ENCODE assay signal across 8 cellular contexts in the genomic region with DNA sequence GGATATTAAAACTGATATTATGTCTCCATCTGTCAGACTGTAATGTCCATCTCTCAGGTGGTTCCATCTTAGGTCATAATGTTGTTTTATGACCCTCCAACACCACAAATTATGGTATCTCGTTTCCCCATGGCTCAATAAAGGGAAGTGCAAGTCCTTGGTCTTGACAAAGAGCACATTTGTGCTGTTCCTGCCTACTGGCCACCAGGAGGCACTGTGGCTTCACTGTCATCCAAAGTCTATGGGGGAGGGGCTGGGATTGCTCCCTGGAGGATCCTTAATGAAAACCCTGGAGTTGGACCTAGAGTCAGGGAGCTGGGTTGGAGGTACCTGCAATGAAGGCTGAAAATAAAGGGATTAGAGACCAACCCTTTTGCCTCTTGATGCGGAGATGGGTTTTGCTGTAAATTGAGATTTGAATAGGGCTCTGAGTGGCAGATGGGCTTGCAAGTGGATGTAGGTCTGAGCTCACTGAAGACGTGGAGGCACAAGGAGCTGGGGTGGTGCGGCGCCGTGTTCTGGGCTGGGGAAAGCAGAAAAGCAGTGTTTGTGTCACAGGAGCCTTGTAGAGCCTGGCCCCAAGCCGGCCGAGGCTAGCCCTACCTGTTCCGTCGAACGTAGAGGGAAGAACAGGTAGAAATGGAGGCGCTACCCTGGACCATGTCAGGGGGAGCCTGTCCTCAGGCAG.
DNase-seq lines count a peak whose midpoint lies in the region; ATAC-seq and TF ChIP-seq lines count a peak whose summit lies in the region.

No MANE protein-coding gene starts in this region.

- intact Hi-C loops in Calu3 (cut with micrococcal nuclease; ENCODE audit: unreplicated experiment) (no loop called here), natural killer cell (cut with micrococcal nuclease) (no loop called here)
- intact Hi-C loops in dendritic cell treated with granulocyte-macrophage colony-stimulating factor and Interleukin-4, amounts not matched to agents 40 ng/mL and 50 ng/mL, for 4 days (cut with micrococcal nuclease), result loop anchor here (10.0 kb wide), 1 partner anchor 46 kb away; no protein-coding TSS in a partner anchor

- H3K27ac Mint-ChIP-seq in Calu3 (ENCODE audit: unreplicated experiment) (no peak overlapping the region), natural killer cell (no peak overlapping the region)
- peak overlapping the region; percentile 14 for H3K27ac Mint-ChIP-seq in dendritic cell treated with granulocyte-macrophage colony-stimulating factor and Interleukin-4, amounts not matched to agents 40 ng/mL and 50 ng/mL, for 4 days

- H3K4me3 Mint-ChIP-seq in Calu3 (ENCODE audit: low read depth, unreplicated experiment), result no peak overlapping the region
- no peak overlapping the region for H3K4me3 Mint-ChIP-seq in dendritic cell treated with granulocyte-macrophage colony-stimulating factor and Interleukin-4, amounts not matched to agents 40 ng/mL and 50 ng/mL, for 4 days
- H3K4me3 Mint-ChIP-seq in natural killer cell, result no peak overlapping the region

- ATAC-seq in natural killer cell (peak in 2 of 3 donors; percentile 61 to 70), GM21515 (IDR thresholded peaks at IDR 0.05; ENCODE audit: unreplicated experiment) (no peak)

- H3K27me3 Mint-ChIP-seq in Calu3 (ENCODE audit: unreplicated experiment), result peaks cover 16% of the 10 kb centered on the region
- H3K27me3 Mint-ChIP-seq in dendritic cell treated with granulocyte-macrophage colony-stimulating factor and Interleukin-4, amounts not matched to agents 40 ng/mL and 50 ng/mL, for 4 days, result no peaks in the 10 kb centered on the region
- peaks cover 0 to 3% of the 10 kb centered on the region in 2 donors for H3K27me3 Mint-ChIP-seq in natural killer cell (ENCODE audit: low read depth in 2 of 2)

- no TSS peak for BruUV-seq in Calu3 (replicated peaks; lab: Mats Ljungman, UMichigan)

- H3K36me3 Mint-ChIP-seq in Calu3 (ENCODE audit: insufficient read depth, unreplicated experiment) (no peaks in the 10 kb centered on the region), natural killer cell (no peaks in the 10 kb centered on the region)
- H3K36me3 Mint-ChIP-seq in dendritic cell treated with granulocyte-macrophage colony-stimulating factor and Interleukin-4, amounts not matched to agents 40 ng/mL and 50 ng/mL, for 4 days (ENCODE audit: low read depth), result peaks cover 10% of the 10 kb centered on the region

- peak; percentile 41 for DNase-seq in Calu3
- peak; percentile 33 for DNase-seq in GM20000 (ENCODE audit: low spot score)
- peak; percentile 72 to 75 for DNase-seq in NOMO-1 (lab: John Stamatoyannopoulos, UW; ENCODE audit: unreplicated experiment in 2 of 2)
- no peak for DNase-seq in natural killer cell
- no peak for DNase-seq in NCI-H1694 (lab: John Stamatoyannopoulos, UW)
- no peak for DNase-seq in stimulated activated CD4-positive, alpha-beta T cell treated with anti-CD3 and anti-CD28 coated beads, Interleukin-4, amount 100 ng/mL, for 1 hour

- peaks cover 14% of the 10 kb centered on the region for H3K4me1 Mint-ChIP-seq in Calu3 (ENCODE audit: low read depth, unreplicated experiment)
- peaks cover 56% of the 10 kb centered on the region for H3K4me1 Mint-ChIP-seq in dendritic cell treated with granulocyte-macrophage colony-stimulating factor and Interleukin-4, amounts not matched to agents 40 ng/mL and 50 ng/mL, for 4 days (ENCODE audit: low read depth)
- peaks cover 11 to 39% of the 10 kb centered on the region in 2 donors for H3K4me1 Mint-ChIP-seq in natural killer cell

- H3K9me3 Mint-ChIP-seq in Calu3 (ENCODE audit: low read depth, unreplicated experiment), result no peaks in the 10 kb centered on the region
- H3K9me3 Mint-ChIP-seq in dendritic cell treated with granulocyte-macrophage colony-stimulating factor and Interleukin-4, amounts not matched to agents 40 ng/mL and 50 ng/mL, for 4 days, result peaks cover 21% of the 10 kb centered on the region
- H3K9me3 Mint-ChIP-seq in natural killer cell, result no peaks in the 10 kb centered on the region

- CTCF ChIA-PET in Calu3 (lab: Charles Lee), result no interaction called here

- TF ChIP-seq CTCF in Calu3 (IDR thresholded peaks at IDR 0.05; ENCODE audit: unreplicated experiment), result peak; percentile 60
- TF ChIP-seq CTCF in GM20000 (IDR thresholded peaks at IDR 0.05; ENCODE audit: extremely low read depth, missing control alignments), result peak; percentile 72
- peak; percentile 34 for TF ChIP-seq CTCF in natural killer cell (IDR thresholded peaks at IDR 0.05)

Comparison
In these comparisons a context has a peak if more than half of its experiments do, and no peak if none do; other contexts are left out.
1. DNase-seq: peak in Calu3 (single experiment), GM20000 (single experiment) and NOMO-1 (2 of 2); none in natural killer cell (single experiment), NCI-H1694 (single experiment) and stimulated activated CD4-positive, alpha-beta T cell treated with anti-CD3 and anti-CD28 coated beads, Interleukin-4, amount 100 ng/mL, for 1 hour (single experiment).
2. Peak in every context shown above with its lines, with median percentiles within 50 percentile points of each other: CTCF ChIP-seq.